In the genomic region with DNA sequence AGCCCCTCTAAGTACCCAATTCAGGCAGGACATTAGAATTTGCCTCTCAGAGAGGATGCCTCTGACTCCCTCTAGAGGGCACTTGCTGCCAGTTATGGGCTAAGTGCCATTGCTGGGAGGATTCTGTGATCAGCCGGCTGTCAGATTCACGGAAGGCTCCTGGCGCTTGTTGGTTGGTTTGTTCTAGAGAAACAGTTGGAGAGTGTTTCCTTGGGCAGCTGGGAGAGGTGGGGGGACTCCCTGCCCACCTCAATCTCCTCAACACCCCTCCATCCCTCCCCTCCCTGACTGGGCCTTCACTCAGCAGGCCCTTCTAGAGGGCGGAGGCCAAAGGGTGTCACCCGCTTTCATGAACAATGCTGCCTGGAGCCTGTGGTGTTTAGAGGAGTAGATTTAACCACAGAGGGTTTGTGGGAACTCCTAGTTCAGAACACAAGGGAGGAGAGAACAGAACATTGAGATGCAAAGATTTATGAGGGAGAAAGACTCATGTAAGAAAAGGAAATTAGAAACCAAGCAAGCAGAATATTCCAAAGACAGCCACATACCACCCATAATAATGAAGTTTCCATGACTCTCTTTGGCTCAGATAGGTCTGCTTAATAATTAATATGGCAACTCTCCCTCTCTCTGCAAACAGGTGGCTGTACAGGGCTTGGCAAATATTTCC, we compare ENCODE assay signal across 8 cellular contexts. TPM values are rescaled to one million over a fixed set of nuclear protein-coding genes. Genes with fewer than 3 reads are reported as not detected.
A peak's percentile ranks its signal among the peaks of the same experiment; 100 is the strongest.
DNase-seq lines count a peak whose midpoint lies in the region; ATAC-seq and TF ChIP-seq lines count a peak whose summit lies in the region.

No MANE protein-coding gene starts in this region.

- peak overlapping the region; percentile 81 for H2AFZ ChIP-seq in parathyroid adenoma

- H3K4me1 ChIP-seq in parathyroid adenoma (peaks cover 2% of the 10 kb centered on the region), upper lobe of right lung (peaks cover 5% of the 10 kb centered on the region)

- H3K4me3 ChIP-seq in parathyroid adenoma (ENCODE audit: low read depth, low read length) (no peak overlapping the region), upper lobe of right lung (no peak overlapping the region)

- no peaks in the 10 kb centered on the region for H3K9me3 ChIP-seq in parathyroid adenoma (ENCODE audit: control insufficient read depth, low read length)
- H3K9me3 ChIP-seq in upper lobe of right lung: no peaks in the 10 kb centered on the region

- H3K36me3 ChIP-seq in parathyroid adenoma (ENCODE audit: control insufficient read depth, insufficient read depth, low read length) (no peaks in the 10 kb centered on the region), upper lobe of right lung (no peaks in the 10 kb centered on the region)

- H3K9ac ChIP-seq in parathyroid adenoma: no peak overlapping the region

- H3K27me3 ChIP-seq in parathyroid adenoma (ENCODE audit: control insufficient read depth, insufficient read depth, low read length) (no peaks in the 10 kb centered on the region), upper lobe of right lung (no peaks in the 10 kb centered on the region)

- peak; percentile 93 for ATAC-seq in upper lobe of right lung
- no peak for ATAC-seq in GM21723 (IDR thresholded peaks at IDR 0.05; ENCODE audit: unreplicated experiment)

- peak; percentile 78 for TF ChIP-seq CTCF in parathyroid adenoma (IDR thresholded peaks at IDR 0.05)
- peak; percentile 83 for TF ChIP-seq CTCF in upper lobe of right lung (IDR thresholded peaks at IDR 0.05)

- H3K4me2 ChIP-seq in parathyroid adenoma (ENCODE audit: low read length): no peak overlapping the region

- DNase-seq in EH (ENCODE audit: low read depth) (peak; percentile 70), LHCN-M2 (ENCODE audit: low read depth) (peak; percentile 62), SK-N-DZ (ENCODE audit: low spot score) (peak; percentile 53), glomerular visceral epithelial cell (ENCODE audit: extremely low spot score) (peak; percentile 63), upper lobe of right lung (no peak)
- DNase-seq in activated naive CD4-positive, alpha-beta T cell treated with anti-CD3 and anti-CD28 coated beads, Interleukin-2, amount 50 U/mL, for 16 hours: peak; percentile 60

- H3K27ac ChIP-seq in parathyroid adenoma (peak overlapping the region; percentile 30), upper lobe of right lung (no peak overlapping the region)

- intact Hi-C loops in upper lobe of right lung (cut with DNase I): no loop called here

- H3K79me2 ChIP-seq in parathyroid adenoma: no peaks in the 10 kb centered on the region

RNA-seq across cellular contexts. Expression of a gene that starts 29.9 kb away (rescaled TPM):
- 5.4 and 8.9 TPM in 2 replicates for total RNA-seq in LHCN-M2 (2014; rRNA removed)
- polyA plus RNA-seq in LHCN-M2 (2012): 11.9 TPM
- 8.6 and 10.3 TPM in 2 replicates for polyA plus RNA-seq in SK-N-DZ (2014; cell fraction: cytosol; rRNA removed)
- polyA plus RNA-seq in SK-N-DZ (2014; cell fraction: nucleus; rRNA removed): 34.6 and 41.6 TPM in 2 replicates
- 15.8 TPM for total RNA-seq in upper lobe of right lung
